15 cellular contexts compared by ENCODE assay signal in genomic region chrX:127577884-127578283, GRCh38.
A peak's percentile ranks its signal among the peaks of the same experiment; 100 is the strongest.
DNase-seq lines count a peak whose midpoint lies in the region; ATAC-seq and TF ChIP-seq lines count a peak whose summit lies in the region.
"Had no signal": no experiment of that assay in that cellular context is flagged by ENCODE, and none has a peak within 500 bp of the region (broad histone marks: within the 10 kb centered on the region; RNA-seq: fewer than 3 reads in every experiment).

No MANE protein-coding gene starts in this region.

- H3K4me1 ChIP-seq in left ventricle myocardium inferior (no peaks in the 10 kb centered on the region), right cardiac atrium (ENCODE audit: control insufficient read depth, insufficient read depth, low read length) (no peaks in the 10 kb centered on the region)
- H3K4me1 ChIP-seq: Caco-2 had no signal

- no peaks in the 10 kb centered on the region for H3K36me3 ChIP-seq in left ventricle myocardium inferior
- H3K36me3 ChIP-seq: BLaER1 treated with 17β-estradiol and CSF1 and Interleukin-3, amounts not matched to agents 10 nM and 100 nM had no signal

- H3K27me3 ChIP-seq in left ventricle myocardium inferior (ENCODE audit: low read depth) (no peaks in the 10 kb centered on the region), right cardiac atrium (ENCODE audit: control insufficient read depth, insufficient read depth) (no peaks in the 10 kb centered on the region)

- intact Hi-C loops in left ventricle myocardium inferior (cut with micrococcal nuclease) (no loop called here), right cardiac atrium (cut with DNase I) (no loop called here)

- 76% methylated on average over 6 of the region's 6 CpGs for WGBS in right cardiac atrium

- no peaks in the 10 kb centered on the region for H3K9me3 ChIP-seq in left ventricle myocardium inferior (replicated peaks)
- H3K9me3 ChIP-seq in right cardiac atrium (ENCODE audit: control insufficient read depth, low read length) = no peaks in the 10 kb centered on the region
- H3K9me3 ChIP-seq: Caco-2 had no signal

- H3K27ac ChIP-seq in left ventricle myocardium inferior (replicated peaks) (peak overlapping the region; percentile 40), right cardiac atrium (ENCODE audit: low read length) (no peak overlapping the region)
- H3K27ac ChIP-seq: BLaER1 treated with 17β-estradiol and CSF1 and Interleukin-3, amounts not matched to agents 10 nM and 100 nM; C4-2B had no signal

- no peak for ATAC-seq in right cardiac atrium
- ATAC-seq in stimulated activated naive CD8-positive, alpha-beta T cell treated with anti-CD3 and anti-CD28 coated beads, Interleukin-15, Interleukin-2, amounts not matched to agents 100 U/mL and 50 U/mL, for 24 hours = no peak
- ATAC-seq: CD8-positive, alpha-beta T cell had no signal

- H3K4me3 ChIP-seq in left ventricle myocardium inferior = no peak overlapping the region
- H3K4me3 ChIP-seq in right cardiac atrium (ENCODE audit: low read length) = no peak overlapping the region
- H3K4me3 ChIP-seq: BLaER1 treated with 17β-estradiol and CSF1 and Interleukin-3, amounts not matched to agents 10 nM and 100 nM had no signal

- DNase-seq in left ventricle myocardium inferior = no peak
- no peak for DNase-seq in right cardiac atrium
- DNase-seq in HT1080 (ENCODE audit: low read depth) = peak; percentile 5
- no peak for DNase-seq in stimulated activated CD4-positive, alpha-beta T cell treated with anti-CD3 and anti-CD28 coated beads, Interleukin-12 subunit alpha, Interleukin-12 subunit beta, amount 100 ng/mL, for 4 hours
- DNase-seq in stimulated activated naive CD8-positive, alpha-beta T cell treated with anti-CD3 and anti-CD28 coated beads, Interleukin-15, Interleukin-2, amounts not matched to agents 100 U/mL and 50 U/mL, for 24 hours = no peak
- DNase-seq: 8988T; AML-193; Caco-2; Calu3; CD4-positive, alpha-beta T cell; CD8-positive, alpha-beta T cell; DMS79 treated with DMSO at 0.1 percent for 48 hours; GF-D8 had no signal

- no peak for TF ChIP-seq CTCF in left ventricle myocardium inferior (IDR thresholded peaks at IDR 0.05; ENCODE audit: borderline replicate concordance)
